Comparison of ENCODE assay signal across 8 cellular contexts in the genomic region with DNA sequence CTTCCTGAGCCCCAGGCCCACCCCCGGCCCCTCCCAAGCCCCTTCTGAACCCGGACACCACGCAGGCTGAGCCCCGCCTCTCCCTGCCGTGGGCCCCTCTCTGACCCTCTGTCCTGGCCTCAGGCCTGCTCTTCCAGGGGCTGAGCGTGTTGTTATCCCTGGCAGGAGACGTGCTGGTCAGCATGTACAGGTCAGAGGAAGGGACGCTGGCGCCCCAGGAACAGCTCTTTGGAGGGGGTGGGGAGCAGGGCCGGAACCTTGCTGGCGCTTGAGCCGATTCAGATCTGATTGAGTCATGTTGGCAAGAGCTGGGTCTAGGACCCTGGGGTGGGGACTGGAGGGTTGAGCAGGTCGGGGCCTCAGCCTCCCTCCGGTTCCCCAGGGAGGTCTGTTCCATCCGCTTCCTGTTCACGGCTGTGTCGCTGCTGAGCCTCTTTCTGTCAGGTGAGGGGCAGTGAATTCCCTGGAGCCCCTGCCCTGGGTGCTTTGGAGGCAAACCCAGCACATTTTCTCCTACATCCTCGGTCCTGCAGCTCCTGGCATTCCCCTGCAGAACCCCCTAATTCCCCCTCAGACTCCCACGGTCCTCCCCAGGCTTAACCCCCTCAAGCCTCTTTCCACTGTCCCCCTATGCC. TPM values are rescaled to one million over a fixed set of nuclear protein-coding genes. Genes with fewer than 3 reads are reported as not detected.
DNase-seq lines count a peak whose midpoint lies in the region; ATAC-seq and TF ChIP-seq lines count a peak whose summit lies in the region.

No MANE protein-coding gene starts in this region.

- peak; percentile 42 for TF ChIP-seq POLR2A in GM18526 (IDR thresholded peaks at IDR 0.05; ENCODE audit: extremely low read depth, insufficient read length)

- peak overlapping the region; percentile 90 for H3K27ac Mint-ChIP-seq in activated CD4-positive, alpha-beta memory T cell treated with anti-CD3 and anti-CD28 coated beads, Interleukin-2, amount 10 ng/mL, durations not matched to agents 7 days and 5 days
- peak overlapping the region; percentile 27 to 99 (median 78) for H3K27ac Mint-ChIP-seq in naive B cell

- H3K27me3 ChIP-seq in AG04450 (ENCODE audit: control insufficient read depth, insufficient read depth, low read length), result no peaks in the 10 kb centered on the region
- no peaks in the 10 kb centered on the region for H3K27me3 ChIP-seq in esophagus (ENCODE audit: control insufficient read depth in 1 of 2, insufficient read depth in 2 of 2, low read length in 2 of 2)

- peak overlapping the region; percentile 57 for H3K27ac ChIP-seq in AG04450 (ENCODE audit: low read depth, low read length)
- peak overlapping the region; percentile 53 to 77 for H3K27ac ChIP-seq in esophagus (ENCODE audit: low read depth in 2 of 2, low read length in 1 of 2)

- peaks cover 1% of the 10 kb centered on the region for H3K27me3 Mint-ChIP-seq in activated CD4-positive, alpha-beta memory T cell treated with anti-CD3 and anti-CD28 coated beads, Interleukin-2, amount 10 ng/mL, durations not matched to agents 7 days and 5 days
- peaks cover 0 to 4% (median 4%) of the 10 kb centered on the region in 3 donors for H3K27me3 Mint-ChIP-seq in naive B cell

- TF ChIP-seq CTCF in AG04450 (IDR thresholded peaks at IDR 0.05; ENCODE audit: low read depth, low read length), result peak; percentile 33; the same call in 1 of the 2 replicates

- CTCF ChIA-PET in AG04450 (lab: Charles Lee), result interaction anchor here (1.1 kb wide), 1 partner anchor 12 kb away, joined by 3 read pairs; no protein-coding TSS in a partner anchor
- CTCF ChIA-PET in activated CD4-positive, alpha-beta memory T cell treated with anti-CD3 and anti-CD28 coated beads, Interleukin-2, amount 10 ng/mL, durations not matched to agents 7 days and 5 days (lab: Charles Lee), result interaction anchor here (1.2 to 3.4 kb wide), 4 partner anchors 16 to 337 kb away, joined by 3 to 23 read pairs (median 14); partner anchors contain the start of gene SCAND1

- H3K4me1 ChIP-seq in esophagus (ENCODE audit: control insufficient read depth in 2 of 2, insufficient read depth in 2 of 2, low read length in 1 of 2), result peaks cover 7 to 9% of the 10 kb centered on the region in 2 donors

- H3K4me3 Mint-ChIP-seq in activated CD4-positive, alpha-beta memory T cell treated with anti-CD3 and anti-CD28 coated beads, Interleukin-2, amount 10 ng/mL, durations not matched to agents 7 days and 5 days, result peak overlapping the region; percentile 83
- H3K4me3 Mint-ChIP-seq in naive B cell, result peak overlapping the region; percentile 85 to 96 (median 92)

- no peak for DNase-seq in AG04450 (ENCODE audit: low read depth, low spot score)
- peak; percentile 78 for DNase-seq in NCI-H2171 (lab: John Stamatoyannopoulos, UW)
- peak; percentile 52 for DNase-seq in activated CD4-positive, alpha-beta memory T cell treated with anti-CD3 and anti-CD28 coated beads, Interleukin-2, amount 10 ng/mL, durations not matched to agents 7 days and 5 days
- peak; percentile 60 for DNase-seq in naive B cell
- peak; percentile 77 for DNase-seq in ureter (ENCODE audit: low spot score)

- peak overlapping the region; percentile 64 for H3K4me3 ChIP-seq in AG04450 (ENCODE audit: low read depth, low read length)
- peak overlapping the region; percentile 23 to 27 for H3K4me3 ChIP-seq in esophagus (ENCODE audit: low read depth in 1 of 2, low read length in 2 of 2)

- ATAC-seq in naive B cell (ENCODE audit: low read depth in 2 of 2) (no peak), HG03571 (IDR thresholded peaks at IDR 0.05; ENCODE audit: unreplicated experiment) (no peak)

- H3K36me3 Mint-ChIP-seq in activated CD4-positive, alpha-beta memory T cell treated with anti-CD3 and anti-CD28 coated beads, Interleukin-2, amount 10 ng/mL, durations not matched to agents 7 days and 5 days (ENCODE audit: low read depth), result peaks cover 3% of the 10 kb centered on the region
- no peaks in the 10 kb centered on the region for H3K36me3 Mint-ChIP-seq in naive B cell

- POLR2A ChIA-PET in AG04450 (lab: Yijun Ruan, JAX), result interaction anchor here (0.7 to 3.6 kb wide), 7 partner anchors 35 to 125 kb away, joined by 3 to 11 read pairs (median 4); partner anchors contain the start of genes CPNE1, ERGIC3, NFS1 and RBM12
- POLR2A ChIA-PET in activated CD4-positive, alpha-beta memory T cell treated with anti-CD3 and anti-CD28 coated beads, Interleukin-2, amount 10 ng/mL, durations not matched to agents 7 days and 5 days (lab: Charles Lee), result interaction anchor here (1.3 to 9.0 kb wide), 10 partner anchors 13 to 337 kb away, joined by 3 to 198 read pairs (median 24); partner anchors contain the start of genes CEP250, CPNE1, NFS1 and PHF20

- peaks cover 0 to 3% of the 10 kb centered on the region in 2 donors for H3K36me3 ChIP-seq in esophagus (ENCODE audit: control insufficient read depth in 2 of 2, insufficient read depth in 2 of 2, low read length in 1 of 2)

- WGBS in esophagus, 2 donors, result 7% methylated on average over 19 of the region's 19 CpGs

- H3K9me3 Mint-ChIP-seq in activated CD4-positive, alpha-beta memory T cell treated with anti-CD3 and anti-CD28 coated beads, Interleukin-2, amount 10 ng/mL, durations not matched to agents 7 days and 5 days, result no peaks in the 10 kb centered on the region
- H3K9me3 Mint-ChIP-seq in naive B cell, result no peaks in the 10 kb centered on the region

- peaks cover 46% of the 10 kb centered on the region for H3K4me1 Mint-ChIP-seq in activated CD4-positive, alpha-beta memory T cell treated with anti-CD3 and anti-CD28 coated beads, Interleukin-2, amount 10 ng/mL, durations not matched to agents 7 days and 5 days
- H3K4me1 Mint-ChIP-seq in naive B cell, result peaks cover 39 to 56% (median 51%) of the 10 kb centered on the region in 3 donors

- H3K9me3 ChIP-seq in AG04450 (ENCODE audit: control insufficient read depth, insufficient read depth, low read length), result no peaks in the 10 kb centered on the region; the same call in 1 of the 2 replicates
- no peaks in the 10 kb centered on the region for H3K9me3 ChIP-seq in esophagus (ENCODE audit: control insufficient read depth in 2 of 2, insufficient read depth in 1 of 2, low read depth in 1 of 2, low read length in 1 of 2)

RNA-seq across cellular contexts. Expression of gene SPAG4, which starts 1.9 kb away (rescaled TPM):
- 1.8 and 3.6 TPM in 2 replicates for polyA plus RNA-seq in AG04450 (2011; rRNA removed)
- 2.3 TPM in 2 replicates for polyA minus RNA-seq in AG04450 (2011; rRNA and poly(A)+ RNA removed)
- total RNA-seq in activated CD4-positive, alpha-beta memory T cell treated with anti-CD3 and anti-CD28 coated beads, Interleukin-2, amount 10 ng/mL, durations not matched to agents 7 days and 5 days, result 1 to 10 TPM; 6.5 to 6.9 TPM
- polyA plus RNA-seq in esophagus, result 1 to 10 TPM; 1.6 to 3.8 TPM
- polyA plus RNA-seq in naive B cell (ENCODE audit: low read depth in 6 of 6), result 1 to 10 TPM in 3 of 6 donors, under 1 TPM in 3; 0.29 to 1.5 (median 0.89) TPM
- 18.4 TPM for total RNA-seq in ureter

RNA-seq across cellular contexts. Expression of gene CPNE1, which starts 47.2 kb away (rescaled TPM):
- 93.5 and 95.1 TPM in 2 replicates for polyA plus RNA-seq in AG04450 (2011; rRNA removed)
- 91.7 and 92.6 TPM in 2 replicates for polyA minus RNA-seq in AG04450 (2011; rRNA and poly(A)+ RNA removed)
- total RNA-seq in activated CD4-positive, alpha-beta memory T cell treated with anti-CD3 and anti-CD28 coated beads, Interleukin-2, amount 10 ng/mL, durations not matched to agents 7 days and 5 days, result 100 to 1,000 TPM; 239 to 243 TPM
- polyA plus RNA-seq in esophagus, result 100 to 1,000 TPM in 1 of 2 donors, 10 to 100 TPM in 1; 88.9 to 119 TPM
- polyA plus RNA-seq in naive B cell (ENCODE audit: low read depth in 6 of 6), result 100 to 1,000 TPM; 178 to 542 (median 337) TPM
- total RNA-seq in ureter, result 200 TPM

RNA-seq across cellular contexts. Expression of gene RBM12, which starts 47.2 kb away (rescaled TPM):
- polyA plus RNA-seq in AG04450 (2011; rRNA removed) (73.0 and 91.1 TPM in 2 replicates), esophagus (10 to 100 TPM in 1 of 2 donors, 1 to 10 TPM in 1; 9.4 to 15.3 TPM), naive B cell (ENCODE audit: low read depth in 6 of 6) (10 to 100 TPM; 39.4 to 58.8 (median 51.6) TPM)
- 183 and 208 TPM in 2 replicates for polyA minus RNA-seq in AG04450 (2011; rRNA and poly(A)+ RNA removed)
- 100 to 1,000 TPM; 115 to 116 TPM for total RNA-seq in activated CD4-positive, alpha-beta memory T cell treated with anti-CD3 and anti-CD28 coated beads, Interleukin-2, amount 10 ng/mL, durations not matched to agents 7 days and 5 days
- total RNA-seq in ureter, result 133 TPM
